ENCODE assay signal across 8 cellular contexts in genomic region chr4:70687821-70688794, GRCh38. TPM values are rescaled to one million over a fixed set of nuclear protein-coding genes. Genes with fewer than 3 reads are reported as not detected.
DNase-seq lines count a peak whose midpoint lies in the region; ATAC-seq and TF ChIP-seq lines count a peak whose summit lies in the region.

TSS of gene UTP3 (plus strand) at chr4:70688532. CDS start at chr4:70688678, 146 bp downstream.

- in situ Hi-C loops in GM23248 (cut with MboI): no loop called here

- H3K4me2 ChIP-seq in GM23248 (ENCODE audit: unreplicated experiment) (peak within 1 kb of the TSS; percentile 98), fibroblast of lung (ENCODE audit: extremely low read depth, insufficient read depth, low read length) (peak within 1 kb of the TSS; percentile 97)

- peak; percentile 99 for DNase-seq in EH (ENCODE audit: low read depth)
- peak; percentile 99 for DNase-seq in GM23248
- peak; percentile 99 for DNase-seq in LHCN-M2 (ENCODE audit: low read depth)
- DNase-seq in RPMI8226: peak; percentile 95
- DNase-seq in fibroblast of lung (ENCODE audit: low read depth in 2 of 2): peak; percentile 99 to 100
- peak; percentile 87 to 95 (median 91) for DNase-seq in naive thymus-derived CD8-positive, alpha-beta T cell
- peak; percentile 94 for DNase-seq in stimulated activated naive CD4-positive, alpha-beta T cell treated with Interleukin-2 at 50 U/mL for 16 hours (lab: John Stamatoyannopoulos, UW)

- H3K27me3 Mint-ChIP-seq in activated T-helper 17 cell treated with anti-CD3 and anti-CD28 coated beads, Interleukin-2, amount 50 U/mL, for 72 hours: no peaks in the 10 kb centered on the region
- H3K27me3 Mint-ChIP-seq in naive thymus-derived CD8-positive, alpha-beta T cell: no peaks in the 10 kb centered on the region

- H3K79me2 ChIP-seq in GM23248 (ENCODE audit: insufficient read depth) (peaks cover 47% of the 10 kb centered on the region), fibroblast of lung (ENCODE audit: control insufficient read depth, insufficient read depth, low read length) (peaks cover 39% of the 10 kb centered on the region)

- peaks cover 3% of the 10 kb centered on the region; the same call in 1 of the 2 replicates for H3K36me3 ChIP-seq in GM23248 (ENCODE audit: low read depth)
- H3K36me3 ChIP-seq in fibroblast of lung (ENCODE audit: control insufficient read depth, insufficient read depth, low read length): no peaks in the 10 kb centered on the region

- H3K9me3 ChIP-seq in GM23248 (ENCODE audit: low read depth) (no peaks in the 10 kb centered on the region), fibroblast of lung (ENCODE audit: control insufficient read depth, insufficient read depth, low read depth, low read length) (no peaks in the 10 kb centered on the region)

- H3K9me2 ChIP-seq in GM23248 (ENCODE audit: insufficient read depth): no peaks in the 10 kb centered on the region

- peak; percentile 91 to 96 for TF ChIP-seq CTCF in fibroblast of lung (conservative IDR thresholded peaks at IDR 0.05 in 1 of 2, IDR thresholded peaks at IDR 0.05 in 1 of 2; ENCODE audit: low read depth in 1 of 2, low read length in 2 of 2)

- H3K4me3 ChIP-seq in GM23248 (peak within 1 kb of the TSS; percentile 100), fibroblast of lung (replicated peaks in 1 of 4; ENCODE audit: control extremely low read depth in 1 of 4, insufficient read depth in 1 of 4, low read depth in 3 of 4, low read length in 4 of 4) (peak within 1 kb of the TSS; percentile 65 to 93 (median 83))

- peaks cover 17% of the 10 kb centered on the region for H3K4me1 Mint-ChIP-seq in activated T-helper 17 cell treated with anti-CD3 and anti-CD28 coated beads, Interleukin-2, amount 50 U/mL, for 72 hours
- peaks cover 19 to 52% (median 40%) of the 10 kb centered on the region in 4 donors for H3K4me1 Mint-ChIP-seq in naive thymus-derived CD8-positive, alpha-beta T cell

- H3K27ac ChIP-seq in GM23248 (peak within 1 kb of the TSS; percentile 97), fibroblast of lung (ENCODE audit: insufficient read depth, low read length) (peak within 1 kb of the TSS; percentile 86)

- WGBS in GM23248 (ENCODE audit: low coverage in 1 of 2, low lambda C conversion rate in 2 of 2, missing lambda C conversion rate in 2 of 2), 2 experiments: 1% methylated on average over 70 of the region's 70 CpGs

- H3K4me3 Mint-ChIP-seq in activated T-helper 17 cell treated with anti-CD3 and anti-CD28 coated beads, Interleukin-2, amount 50 U/mL, for 72 hours: peak within 1 kb of the TSS; percentile 96
- peak within 1 kb of the TSS; percentile 95 to 100 (median 98) for H3K4me3 Mint-ChIP-seq in naive thymus-derived CD8-positive, alpha-beta T cell

- H3F3A ChIP-seq in GM23248 (ENCODE audit: insufficient read depth): peaks cover 15% of the 10 kb centered on the region

- no peaks in the 10 kb centered on the region for H3K9me3 Mint-ChIP-seq in activated T-helper 17 cell treated with anti-CD3 and anti-CD28 coated beads, Interleukin-2, amount 50 U/mL, for 72 hours
- peaks cover 0 to 12% (median 0%) of the 10 kb centered on the region in 9 donors for H3K9me3 Mint-ChIP-seq in naive thymus-derived CD8-positive, alpha-beta T cell

- peak within 1 kb of the TSS; percentile 100 for H3K27ac Mint-ChIP-seq in activated T-helper 17 cell treated with anti-CD3 and anti-CD28 coated beads, Interleukin-2, amount 50 U/mL, for 72 hours
- H3K27ac Mint-ChIP-seq in naive thymus-derived CD8-positive, alpha-beta T cell: peak within 1 kb of the TSS; percentile 98 to 100 (median 99)

- H3K4me1 ChIP-seq in GM23248 (ENCODE audit: insufficient read depth) (peaks cover 27% of the 10 kb centered on the region), fibroblast of lung (ENCODE audit: control insufficient read depth, extremely low read depth, insufficient read depth, low read length) (peaks cover 8% of the 10 kb centered on the region)

- H4K20me1 ChIP-seq in GM23248 (ENCODE audit: insufficient read depth) (no peaks in the 10 kb centered on the region; the same call in 1 of the 2 replicates), fibroblast of lung (ENCODE audit: control insufficient read depth, extremely low read depth, insufficient read depth, low read length) (no peaks in the 10 kb centered on the region)

- no peaks in the 10 kb centered on the region for H3K27me3 ChIP-seq in GM23248 (replicated peaks; ENCODE audit: insufficient read depth)
- H3K27me3 ChIP-seq in fibroblast of lung (ENCODE audit: control insufficient read depth, insufficient read depth, low read length): no peaks in the 10 kb centered on the region

- H3K36me3 Mint-ChIP-seq in activated T-helper 17 cell treated with anti-CD3 and anti-CD28 coated beads, Interleukin-2, amount 50 U/mL, for 72 hours (ENCODE audit: low read depth): peaks cover 52% of the 10 kb centered on the region
- H3K36me3 Mint-ChIP-seq in naive thymus-derived CD8-positive, alpha-beta T cell: peaks cover 11 to 18% (median 13%) of the 10 kb centered on the region in 3 donors

- ATAC-seq in activated T-helper 17 cell treated with anti-CD3 and anti-CD28 coated beads, Interleukin-2, amount 50 U/mL, for 72 hours (replicated peaks): peak; percentile 90
- ATAC-seq in naive thymus-derived CD8-positive, alpha-beta T cell: peak; percentile 87 to 91

- POLR2A ChIA-PET in naive thymus-derived CD8-positive, alpha-beta T cell (lab: Charles Lee): interaction anchor here (0.6 to 4.7 kb wide), 13 partner anchors 9 to 306 kb away, joined by 3 to 109 read pairs (median 4); partner anchors contain the start of genes GRSF1 and MOB1B

- H3K9ac ChIP-seq in GM23248 (peak within 1 kb of the TSS; percentile 96), fibroblast of lung (ENCODE audit: insufficient read depth, low read length) (peak within 1 kb of the TSS; percentile 78)

- H2AFZ ChIP-seq in GM23248: peak within 1 kb of the TSS; percentile 99
- H2AFZ ChIP-seq in fibroblast of lung (ENCODE audit: low read length): peak within 1 kb of the TSS; percentile 94

RNA-seq across cellular contexts. Expression of gene UTP3, which starts in this region (rescaled TPM):
- 22.8 and 27.1 TPM in 2 replicates for total RNA-seq in GM23248 (2014; rRNA removed; shearing (Covaris generic))
- polyA plus RNA-seq in GM23248 (2016; fragmentation: Nextera tagmentation; extraction: Ambion mirVana) (17.8 and 19.2 TPM in 2 replicates), fibroblast of lung (20.4 and 26.9 TPM in 2 replicates)
- total RNA-seq in LHCN-M2 (2014; rRNA removed) (17.7 and 33.0 TPM in 2 replicates), fibroblast of lung (17.8 and 19.3 TPM in 2 replicates)
- polyA plus RNA-seq in LHCN-M2 (2012): 24.1 TPM
- 10 to 100 TPM; 23.8 to 29.1 TPM for total RNA-seq in activated T-helper 17 cell treated with anti-CD3 and anti-CD28 coated beads, Interleukin-2, amount 50 U/mL, for 72 hours
- 38.7 and 49.8 TPM in 2 replicates for polyA plus RNA-seq in fibroblast of lung (2012)
- polyA minus RNA-seq in fibroblast of lung (ENCODE audit: low replicate concordance): 1.3 and 4.6 TPM in 2 replicates
- 10 to 100 TPM; 44.5 to 44.7 TPM for total RNA-seq in naive thymus-derived CD8-positive, alpha-beta T cell
- polyA plus RNA-seq in naive thymus-derived CD8-positive, alpha-beta T cell: 10 to 100 TPM in 2 of 3 donors, 1 to 10 TPM in 1; 9.7 to 20.3 (median 13.9) TPM

Comparison
In these comparisons a context has a peak if more than half of its experiments do, and no peak if none do; other contexts are left out.
1. Peak in every context shown above with its lines: DNase-seq, ATAC-seq, H3K4me3 ChIP-seq and H3K27ac ChIP-seq.